Comparison of ENCODE assay signal across 8 cellular contexts in genomic region chr1:180911640-180912161, GRCh38. TPM values are rescaled to one million over a fixed set of nuclear protein-coding genes. Genes with fewer than 3 reads are reported as not detected.
A peak's percentile ranks its signal among the peaks of the same experiment; 100 is the strongest.
DNase-seq lines count a peak whose midpoint lies in the region; ATAC-seq and TF ChIP-seq lines count a peak whose summit lies in the region.

No MANE protein-coding gene starts in this region.

- H3K4me1 Mint-ChIP-seq in stimulated activated naive CD8-positive, alpha-beta T cell treated with anti-CD3 and anti-CD28 coated beads, Interleukin-15, Interleukin-2, amounts not matched to agents 100 ng/mL and 50 ng/mL, for 24 hours (ENCODE audit: low read depth) = no peaks in the 10 kb centered on the region

- DNase-seq in stimulated activated naive CD8-positive, alpha-beta T cell treated with anti-CD3 and anti-CD28 coated beads, Interleukin-15, Interleukin-2, amounts not matched to agents 100 U/mL and 50 U/mL, for 24 hours = no peak
- peak; percentile 79 for DNase-seq in mesenteric fat pad (ENCODE audit: low spot score)
- DNase-seq in uterus = peak; percentile 38 to 39
- DNase-seq in activated naive CD4-positive, alpha-beta T cell treated with anti-CD3 and anti-CD28 coated beads, Interleukin-2, amount 50 U/mL, for 16 hours = no peak

- peaks cover 35% of the 10 kb centered on the region for H3K27me3 ChIP-seq in ectodermal cell (ENCODE audit: control insufficient read depth, insufficient read depth, low read length, poor library complexity, severe bottlenecking)
- no peaks in the 10 kb centered on the region for H3K27me3 ChIP-seq in uterus

- no peak for TF ChIP-seq POLR2A in uterus (IDR thresholded peaks at IDR 0.05)

- no peaks in the 10 kb centered on the region for H3K36me3 ChIP-seq in ectodermal cell (ENCODE audit: control insufficient read depth, insufficient read depth, low read length)
- no peaks in the 10 kb centered on the region for H3K36me3 ChIP-seq in uterus

- WGBS in ectodermal cell, 2 experiments = 39% methylated on average over 15 of the region's 15 CpGs

- peaks cover 33% of the 10 kb centered on the region for H3K27me3 Mint-ChIP-seq in stimulated activated naive CD8-positive, alpha-beta T cell treated with anti-CD3 and anti-CD28 coated beads, Interleukin-15, Interleukin-2, amounts not matched to agents 100 ng/mL and 50 ng/mL, for 24 hours

- H3K4me3 ChIP-seq in ectodermal cell (ENCODE audit: insufficient read depth, low read depth, low read length) = peak overlapping the region; percentile 48
- H3K4me3 ChIP-seq in uterus = peak overlapping the region; percentile 27 to 67

- no peaks in the 10 kb centered on the region for H3K36me3 Mint-ChIP-seq in stimulated activated naive CD8-positive, alpha-beta T cell treated with anti-CD3 and anti-CD28 coated beads, Interleukin-15, Interleukin-2, amounts not matched to agents 100 ng/mL and 50 ng/mL, for 24 hours (ENCODE audit: low read depth)

- H3K9me3 ChIP-seq in ectodermal cell (ENCODE audit: control insufficient read depth, low read length) (no peaks in the 10 kb centered on the region), uterus (no peaks in the 10 kb centered on the region)

- H3K27ac Mint-ChIP-seq in stimulated activated naive CD8-positive, alpha-beta T cell treated with anti-CD3 and anti-CD28 coated beads, Interleukin-15, Interleukin-2, amounts not matched to agents 100 ng/mL and 50 ng/mL, for 24 hours = no peak overlapping the region

- peak overlapping the region; percentile 43 for H3K4me3 Mint-ChIP-seq in stimulated activated naive CD8-positive, alpha-beta T cell treated with anti-CD3 and anti-CD28 coated beads, Interleukin-15, Interleukin-2, amounts not matched to agents 100 ng/mL and 50 ng/mL, for 24 hours

- no peaks in the 10 kb centered on the region for H3K4me1 ChIP-seq in ectodermal cell (ENCODE audit: control insufficient read depth, insufficient read depth, low read length)
- no peaks in the 10 kb centered on the region for H3K4me1 ChIP-seq in uterus

- no peak for ATAC-seq in stimulated activated naive CD8-positive, alpha-beta T cell treated with anti-CD3 and anti-CD28 coated beads, Interleukin-15, Interleukin-2, amounts not matched to agents 100 U/mL and 50 U/mL, for 24 hours
- ATAC-seq in HG03342 (IDR thresholded peaks at IDR 0.05; ENCODE audit: unreplicated experiment) (no peak), GM18858 (IDR thresholded peaks at IDR 0.05; ENCODE audit: unreplicated experiment) (no peak)

- H3K9me3 Mint-ChIP-seq in stimulated activated naive CD8-positive, alpha-beta T cell treated with anti-CD3 and anti-CD28 coated beads, Interleukin-15, Interleukin-2, amounts not matched to agents 100 ng/mL and 50 ng/mL, for 24 hours = no peaks in the 10 kb centered on the region

- H3K27ac ChIP-seq in ectodermal cell (ENCODE audit: insufficient read depth, low read depth, low read length, poor library complexity, severe bottlenecking) (no peak overlapping the region), uterus (peak overlapping the region; percentile 89 to 96)

- TF ChIP-seq CTCF in uterus (IDR thresholded peaks at IDR 0.05) = no peak

- intact Hi-C loops in uterus (cut with DNase I; ENCODE audit: low total_unique reads) = no loop called here

RNA-seq across cellular contexts. Expression of gene KIAA1614, which starts 1.0 kb away (rescaled TPM):
- polyA plus RNA-seq in ectodermal cell (2013, experiment 1 of 4) = 1.6 TPM
- polyA plus RNA-seq in ectodermal cell (2013, experiment 2 of 4) = 2.3 TPM
- 1.9 TPM for polyA plus RNA-seq in ectodermal cell (2013, experiment 3 of 4)
- 1.9 TPM for polyA plus RNA-seq in ectodermal cell (2013, experiment 4 of 4)
- total RNA-seq in mesenteric fat pad (3.1 TPM), uterus (10 to 100 TPM in 2 of 4 donors, 1 to 10 TPM in 2; 1.0 to 17.1 (median 6.6) TPM)

Comparison
In these comparisons a context has a peak if more than half of its experiments do, and no peak if none do; other contexts are left out.
1. DNase-seq: peak in mesenteric fat pad (single experiment) and uterus (2 of 2); none in stimulated activated naive CD8-positive, alpha-beta T cell treated with anti-CD3 and anti-CD28 coated beads, Interleukin-15, Interleukin-2, amounts not matched to agents 100 U/mL and 50 U/mL, for 24 hours (single experiment) and activated naive CD4-positive, alpha-beta T cell treated with anti-CD3 and anti-CD28 coated beads, Interleukin-2, amount 50 U/mL, for 16 hours (single experiment).